ENCODE assay signal across 21 cellular contexts in genomic region chr18:6249788-6250187, GRCh38.
"Had no signal": no experiment of that assay in that cellular context is flagged by ENCODE, and none has a peak within 500 bp of the region (broad histone marks: within the 10 kb centered on the region; RNA-seq: fewer than 3 reads in every experiment).

No MANE protein-coding gene starts in this region.

- H3K27ac ChIP-seq: brain microvascular endothelial cell, dorsolateral prefrontal cortex, lower lobe of right lung, skin epidermis, stomach, thoracic aorta had no signal

- H3K27ac Mint-ChIP-seq: activated B cell treated with CpG ODN at 0.5 μM for 24 hours; activated CD4-positive, alpha-beta memory T cell treated with anti-CD3 and anti-CD28 coated beads for 36 hours; activated CD8-positive, alpha-beta memory T cell treated with anti-CD3 and anti-CD28 coated beads, Interleukin-2, amount 10 ng/mL, durations not matched to agents 7 days and 5 days; activated naive CD8-positive, alpha-beta T cell treated with anti-CD3 and anti-CD28 coated beads for 36 hours; progenitor cell of endocrine pancreas; T-cell had no signal

- H3K4me3 ChIP-seq: dorsolateral prefrontal cortex, lower lobe of right lung, skin epidermis, stomach, thoracic aorta had no signal

- FAIRE-seq: colon had no signal

- H3K4me1 ChIP-seq: lower lobe of right lung had no signal

- H3K36me3 Mint-ChIP-seq: activated CD4-positive, alpha-beta memory T cell treated with anti-CD3 and anti-CD28 coated beads for 36 hours; activated CD8-positive, alpha-beta memory T cell treated with anti-CD3 and anti-CD28 coated beads, Interleukin-2, amount 10 ng/mL, durations not matched to agents 7 days and 5 days; activated naive CD8-positive, alpha-beta T cell treated with anti-CD3 and anti-CD28 coated beads for 36 hours; T-cell had no signal

- H3K27me3 Mint-ChIP-seq: activated B cell treated with CpG ODN at 0.5 μM for 24 hours; activated CD4-positive, alpha-beta memory T cell treated with anti-CD3 and anti-CD28 coated beads for 36 hours; activated CD8-positive, alpha-beta memory T cell treated with anti-CD3 and anti-CD28 coated beads, Interleukin-2, amount 10 ng/mL, durations not matched to agents 7 days and 5 days; activated naive CD8-positive, alpha-beta T cell treated with anti-CD3 and anti-CD28 coated beads for 36 hours; progenitor cell of endocrine pancreas; T-cell had no signal

- DNase-seq: activated B cell treated with CpG ODN at 0.5 μM for 24 hours; activated CD4-positive, alpha-beta memory T cell treated with anti-CD3 and anti-CD28 coated beads for 36 hours; activated CD4-positive, alpha-beta T cell treated with anti-CD3 and anti-CD28 coated beads for 4 hours; activated CD8-positive, alpha-beta memory T cell treated with anti-CD3 and anti-CD28 coated beads, Interleukin-2, amount 10 ng/mL, durations not matched to agents 7 days and 5 days; activated naive CD4-positive, alpha-beta T cell; activated naive CD8-positive, alpha-beta T cell treated with anti-CD3 and anti-CD28 coated beads for 36 hours; brain microvascular endothelial cell; central memory CD4-positive, alpha-beta T cell; dorsolateral prefrontal cortex; lower lobe of right lung; occipital lobe; stimulated activated CD4-positive, alpha-beta T cell treated with anti-CD3 and anti-CD28 coated beads, Interleukin-15, amount 100 ng/mL, for 24 hours; stimulated activated CD4-positive, alpha-beta T cell treated with anti-CD3 and anti-CD28 coated beads, Interleukin-2, amount 100 ng/mL, for 48 hours; stomach; T-cell; T-helper 9 cell had no signal

- H3K27me3 ChIP-seq: brain microvascular endothelial cell, dorsolateral prefrontal cortex, stomach had no signal

- ATAC-seq: activated CD8-positive, alpha-beta memory T cell treated with anti-CD3 and anti-CD28 coated beads, Interleukin-2, amount 10 ng/mL, durations not matched to agents 7 days and 5 days; lower lobe of right lung; T-cell had no signal

- H3K36me3 ChIP-seq: brain microvascular endothelial cell, lower lobe of right lung, stomach, thoracic aorta had no signal

- H3K9me3 Mint-ChIP-seq: activated naive CD8-positive, alpha-beta T cell treated with anti-CD3 and anti-CD28 coated beads for 36 hours; immature natural killer cell had no signal

- H3K9me3 ChIP-seq: lower lobe of right lung, stomach, thoracic aorta had no signal

- H3K4me3 Mint-ChIP-seq: activated B cell treated with CpG ODN at 0.5 μM for 24 hours; activated CD4-positive, alpha-beta memory T cell treated with anti-CD3 and anti-CD28 coated beads for 36 hours; activated CD8-positive, alpha-beta memory T cell treated with anti-CD3 and anti-CD28 coated beads, Interleukin-2, amount 10 ng/mL, durations not matched to agents 7 days and 5 days; activated naive CD8-positive, alpha-beta T cell treated with anti-CD3 and anti-CD28 coated beads for 36 hours; T-cell had no signal

- H3K4me1 Mint-ChIP-seq: activated CD8-positive, alpha-beta memory T cell treated with anti-CD3 and anti-CD28 coated beads, Interleukin-2, amount 10 ng/mL, durations not matched to agents 7 days and 5 days; activated naive CD8-positive, alpha-beta T cell treated with anti-CD3 and anti-CD28 coated beads for 36 hours; T-cell had no signal
